ENCODE assay signal across 8 cellular contexts in the genomic region with DNA sequence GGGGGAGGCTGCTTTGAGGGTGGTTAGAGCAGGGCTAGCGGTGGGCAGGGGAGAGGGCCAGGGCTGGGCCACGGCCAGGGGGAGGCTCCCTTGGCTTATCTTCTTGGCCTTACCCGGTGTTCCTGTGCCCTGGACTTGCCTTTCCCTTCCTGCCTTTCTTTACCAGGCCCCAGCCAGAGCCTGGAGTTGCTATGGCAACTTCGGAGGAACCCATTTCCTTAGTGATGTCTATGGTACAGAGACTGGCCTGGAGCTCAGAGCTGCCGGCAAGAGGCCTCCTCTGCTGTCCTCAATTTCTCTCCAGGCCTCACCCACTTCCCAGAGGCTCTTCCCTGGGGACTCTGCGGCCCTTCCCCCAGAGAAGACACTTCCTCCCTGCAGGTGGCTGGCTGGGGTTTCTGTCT. TPM values are rescaled to one million over a fixed set of nuclear protein-coding genes. Genes with fewer than 3 reads are reported as not detected.
DNase-seq lines count a peak whose midpoint lies in the region; ATAC-seq and TF ChIP-seq lines count a peak whose summit lies in the region.

No MANE protein-coding gene starts in this region.

- peaks cover 19% of the 10 kb centered on the region for H3K4me1 ChIP-seq in PC-3 (ENCODE audit: insufficient read depth, low read length)

- POLR2A ChIA-PET in PC-3 (lab: Charles Lee; ENCODE audit: unreplicated experiment) = no interaction called here

- no peaks in the 10 kb centered on the region for H3K9me2 ChIP-seq in PC-3 (replicated peaks; ENCODE audit: low read length)

- CTCF ChIA-PET in PC-3 (lab: Charles Lee) = no interaction called here

- no peak overlapping the region for H2AFZ ChIP-seq in PC-3 (ENCODE audit: low read length)

- DNase-seq in G401 (ENCODE audit: low spot score) (peak; percentile 86), PC-3 (no peak), fibroblast of pulmonary artery (ENCODE audit: low read depth) (peak; percentile 72), pulmonary artery endothelial cell (ENCODE audit: low read depth, low spot score) (peak; percentile 58)
- DNase-seq in stimulated activated naive CD8-positive, alpha-beta T cell treated with anti-CD3 and anti-CD28 coated beads, Interleukin-15, Interleukin-2, amounts not matched to agents 100 U/mL and 50 U/mL, for 24 hours = no peak

- H3K4me3 ChIP-seq in PC-3 (ENCODE audit: low read length) (no peak overlapping the region), fibroblast of pulmonary artery (replicated peaks; ENCODE audit: low read depth, low read length) (no peak overlapping the region)

- H3K9ac ChIP-seq in PC-3 (ENCODE audit: low read length) = no peak overlapping the region

- H3F3A ChIP-seq in PC-3 (ENCODE audit: low read length, unreplicated experiment) = no peaks in the 10 kb centered on the region

- no TSS peak for BruUV-seq in PC-3 (replicated peaks; lab: Mats Ljungman, UMichigan)

- H3K9me3 ChIP-seq in PC-3 (ENCODE audit: low read length) = no peaks in the 10 kb centered on the region

- H3K36me3 ChIP-seq in PC-3 (ENCODE audit: low read depth, low read length) = 0 out of 2 replicates have a peak, but pooled peaks cover 2% of the 10 kb centered on the region

- no peak for TF ChIP-seq CTCF in PC-3 (conservative IDR thresholded peaks at IDR 0.05; ENCODE audit: low read depth, low read length)
- no peak for TF ChIP-seq CTCF in fibroblast of pulmonary artery (IDR thresholded peaks at IDR 0.05; ENCODE audit: low read length, missing control alignments)

- H3K4me2 ChIP-seq in PC-3 (ENCODE audit: low read length) = no peak overlapping the region

- in situ Hi-C loops in G401 (cut with HindIII; ENCODE audit: low sequenced_read_pairs) = no loop called here

- intact Hi-C loops in PC-3 (cut with micrococcal nuclease) = no loop called here

- peaks cover 14% of the 10 kb centered on the region for H3K79me2 ChIP-seq in PC-3 (ENCODE audit: low read length)

- no peak overlapping the region for H3K27ac ChIP-seq in PC-3 (ENCODE audit: low read length)

- H3K27me3 ChIP-seq in PC-3 (ENCODE audit: low read length) = no peaks in the 10 kb centered on the region

- peak; percentile 5; the same call in 1 of the 2 replicates for ATAC-seq in PC-3
- ATAC-seq in GM21619 (IDR thresholded peaks at IDR 0.05; ENCODE audit: unreplicated experiment) = no peak
- no peak for ATAC-seq in GM21526 (IDR thresholded peaks at IDR 0.05; ENCODE audit: low FRiP score, unreplicated experiment)
- no peak for ATAC-seq in GM19324 (IDR thresholded peaks at IDR 0.05; ENCODE audit: low FRiP score, unreplicated experiment)
- no peak for ATAC-seq in stimulated activated naive CD8-positive, alpha-beta T cell treated with anti-CD3 and anti-CD28 coated beads, Interleukin-15, Interleukin-2, amounts not matched to agents 100 U/mL and 50 U/mL, for 24 hours

- H4K20me1 ChIP-seq in PC-3 (ENCODE audit: low read length) = no peaks in the 10 kb centered on the region

RNA-seq across cellular contexts. Expression of a gene that starts 11.5 kb away (rescaled TPM):
- total RNA-seq in G401 (2014; rRNA removed; shearing (Covaris generic)) = 7.7 and 11.1 TPM in 2 replicates
- total RNA-seq in PC-3 (2014; rRNA removed) (30.7 and 45.2 TPM in 2 replicates), pulmonary artery endothelial cell (0.39 and 1.8 TPM in 2 replicates)

RNA-seq across cellular contexts. Expression of a gene that starts 27.9 kb away (rescaled TPM):
- not detected in 2 replicates for total RNA-seq in G401 (2014; rRNA removed; shearing (Covaris generic))
- total RNA-seq in PC-3 (2014; rRNA removed) (not detected in 2 replicates), pulmonary artery endothelial cell (not detected in 2 replicates)

RNA-seq across cellular contexts. Expression of a gene that starts 52.6 kb away (rescaled TPM):
- total RNA-seq in G401 (2014; rRNA removed; shearing (Covaris generic)) = 60.6 and 62.3 TPM in 2 replicates
- 78.1 and 85.7 TPM in 2 replicates for total RNA-seq in PC-3 (2014; rRNA removed)
- total RNA-seq in pulmonary artery endothelial cell = 44.5 and 45.1 TPM in 2 replicates

RNA-seq across cellular contexts. Expression of a gene that starts 58.4 kb away (rescaled TPM):
- total RNA-seq in G401 (2014; rRNA removed; shearing (Covaris generic)) = 65.8 and 67.4 TPM in 2 replicates
- total RNA-seq in PC-3 (2014; rRNA removed) = 86.2 and 114 TPM in 2 replicates
- 50.0 and 60.6 TPM in 2 replicates for total RNA-seq in pulmonary artery endothelial cell

Comparison
In these comparisons a context has a peak if more than half of its experiments do, and no peak if none do; other contexts are left out.
1. DNase-seq: peak in G401 (single experiment), fibroblast of pulmonary artery (single experiment) and pulmonary artery endothelial cell (single experiment); none in PC-3 (single experiment) and stimulated activated naive CD8-positive, alpha-beta T cell treated with anti-CD3 and anti-CD28 coated beads, Interleukin-15, Interleukin-2, amounts not matched to agents 100 U/mL and 50 U/mL, for 24 hours (single experiment).